12 cellular contexts compared by ENCODE assay signal in the genomic region with DNA sequence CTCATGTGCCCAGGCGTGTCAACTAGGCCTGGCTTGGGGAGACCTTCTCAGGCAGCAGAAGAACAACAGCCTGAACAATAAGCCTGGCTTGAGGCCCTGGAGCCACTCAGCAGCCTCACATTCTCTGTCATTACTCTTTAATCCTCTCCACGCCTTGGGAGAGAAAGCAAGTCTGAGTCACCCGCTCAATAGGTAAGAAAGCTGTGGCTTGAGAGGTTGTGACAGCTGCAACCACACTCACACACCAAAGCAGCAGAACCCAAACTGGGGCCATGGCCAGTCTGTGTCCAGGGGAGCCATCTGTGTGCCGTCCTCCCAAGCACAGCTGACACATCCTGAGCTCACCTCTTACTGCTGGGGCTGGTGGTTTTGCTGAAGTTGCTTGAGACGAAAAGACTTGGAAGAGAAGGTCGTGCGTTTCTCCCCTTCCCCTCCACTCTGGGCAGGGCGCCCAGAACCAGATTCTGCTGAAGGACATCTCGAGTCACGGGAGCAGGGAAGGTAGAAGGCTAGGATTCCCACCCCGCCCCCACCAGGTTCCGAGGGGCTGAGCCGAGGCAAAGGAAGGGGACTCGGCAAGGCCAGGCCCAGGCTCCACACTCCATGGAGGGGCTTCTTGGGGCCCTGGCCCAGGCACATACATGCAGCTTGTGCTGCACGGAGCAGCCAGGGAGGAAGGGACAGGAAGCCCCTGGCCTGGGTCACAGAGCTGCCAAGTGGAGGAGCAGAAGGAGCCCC. TPM values are rescaled to one million over a fixed set of nuclear protein-coding genes. Genes with fewer than 3 reads are reported as not detected.
A peak's percentile ranks its signal among the peaks of the same experiment; 100 is the strongest.
DNase-seq lines count a peak whose midpoint lies in the region; ATAC-seq, FAIRE-seq and TF ChIP-seq lines count a peak whose summit lies in the region.
"Had no signal": no experiment of that assay in that cellular context is flagged by ENCODE, and none has a peak within 500 bp of the region (broad histone marks: within the 10 kb centered on the region; RNA-seq: fewer than 3 reads in every experiment).

No MANE protein-coding gene starts in this region.

- no peak for DNase-seq in Right ventricle myocardium superior
- DNase-seq in Right ventricle myocardium inferior (ENCODE audit: missing footprints), result no peak
- peak; percentile 74 for DNase-seq in RCC 7860 (ENCODE audit: low spot score)
- no peak for DNase-seq in left ventricle myocardium superior
- DNase-seq in type B pancreatic cell (ENCODE audit: extremely low spot score, unreplicated experiment), result no peak
- no peak for DNase-seq in SIG-M5 treated with dmso at 0.1 percent for 504 hours (lab: John Stamatoyannopoulos, UW; ENCODE audit: unreplicated experiment)
- no peak for DNase-seq in midbrain (lab: John Stamatoyannopoulos, UW)
- DNase-seq: stimulated activated CD4-positive, alpha-beta T cell treated with anti-CD3 and anti-CD28 coated beads, Interleukin-4, amount 100 ng/mL, for 4 hours; uterus had no signal

- peaks cover 27% of the 10 kb centered on the region for H3K27me3 Mint-ChIP-seq in type B pancreatic cell

- peak; percentile 75 for FAIRE-seq in RCC 7860 (lab: Jason Lieb, UNC)
- FAIRE-seq: endothelial cell of umbilical vein had no signal

- H3K9me3 Mint-ChIP-seq in type B pancreatic cell, result no peaks in the 10 kb centered on the region
- H3K9me3 Mint-ChIP-seq: T-helper 2 cell treated with Interferon-gamma antibody and Interleukin-4, amounts not matched to agents 5 μg/mL and 100 μg/mL, for 36 hours had no signal

- no peak overlapping the region for H3K4me3 Mint-ChIP-seq in type B pancreatic cell
- H3K4me3 Mint-ChIP-seq: T-helper 2 cell treated with Interferon-gamma antibody and Interleukin-4, amounts not matched to agents 5 μg/mL and 100 μg/mL, for 36 hours had no signal

- no peaks in the 10 kb centered on the region for H3K36me3 Mint-ChIP-seq in type B pancreatic cell

- intact Hi-C loops in Right ventricle myocardium superior (cut with DNase I) (no loop called here), Right ventricle myocardium inferior (cut with DNase I) (no loop called here), left ventricle myocardium superior (cut with micrococcal nuclease) (no loop called here)

- peak overlapping the region; percentile 34 for H3K27ac Mint-ChIP-seq in type B pancreatic cell
- H3K27ac Mint-ChIP-seq: T-helper 2 cell treated with Interferon-gamma antibody and Interleukin-4, amounts not matched to agents 5 μg/mL and 100 μg/mL, for 36 hours had no signal

- H3K4me1 Mint-ChIP-seq in type B pancreatic cell (ENCODE audit: unreplicated experiment), result no peaks in the 10 kb centered on the region

- ATAC-seq in Right ventricle myocardium superior (ENCODE audit: poor library complexity) (peak; percentile 12), Right ventricle myocardium inferior (no peak), left ventricle myocardium superior (peak; percentile 26), GM19351 (IDR thresholded peaks at IDR 0.05; ENCODE audit: unreplicated experiment) (no peak)

- no peak for TF ChIP-seq CTCF in type B pancreatic cell (conservative IDR thresholded peaks at IDR 0.05)

RNA-seq across cellular contexts. Expression of a gene that starts 5.5 kb away (rescaled TPM):
- total RNA-seq in Right ventricle myocardium superior (2.9 TPM), Right ventricle myocardium inferior (2.7 TPM), left ventricle myocardium superior (1.9 TPM), type B pancreatic cell (ENCODE audit: low replicate concordance) (4.6 and 5.5 TPM in 2 replicates)
- total RNA-seq: endothelial cell of umbilical vein had no signal

RNA-seq across cellular contexts. Expression of a gene that starts 45.5 kb away (rescaled TPM):
- not detected for total RNA-seq in Right ventricle myocardium superior
- not detected for total RNA-seq in Right ventricle myocardium inferior
- not detected for total RNA-seq in left ventricle myocardium superior
- total RNA-seq in type B pancreatic cell (ENCODE audit: low replicate concordance), result 0.24 TPM in 1 of 2 replicates, not detected in the other
- total RNA-seq: uterus had no signal

Comparison
In these comparisons a context has a peak if more than half of its experiments do, and no peak if none do; other contexts are left out.
1. ATAC-seq: peak in Right ventricle myocardium superior (single experiment) and left ventricle myocardium superior (single experiment); none in Right ventricle myocardium inferior (single experiment) and GM19351 (single experiment).